ENCODE assay signal across 1 cellular context in genomic region chr1:51740652-51741051, GRCh38.
A peak's percentile ranks its signal among the peaks of the same experiment; 100 is the strongest.
TF ChIP-seq lines count a peak whose summit lies in the region.

No MANE protein-coding gene starts in this region.

TF ChIP-seq in K562, 482 proteins besides CTCF, POLR2A, EP300 and RAD21 (continued from another document):
- TF ChIP-seq PBX2 (CRISPR knock-in tag; IDR thresholded peaks at IDR 0.05; ENCODE audit: low read depth) (no peak), PBX2 (tag; conservative IDR thresholded peaks at IDR 0.05; ENCODE audit: low read depth) (peak; percentile 89), NELFE (IDR thresholded peaks at IDR 0.05; ENCODE audit: insufficient read depth, insufficient read length) (no peak)
